ENCODE assay signal across 24 cellular contexts in the genomic region with DNA sequence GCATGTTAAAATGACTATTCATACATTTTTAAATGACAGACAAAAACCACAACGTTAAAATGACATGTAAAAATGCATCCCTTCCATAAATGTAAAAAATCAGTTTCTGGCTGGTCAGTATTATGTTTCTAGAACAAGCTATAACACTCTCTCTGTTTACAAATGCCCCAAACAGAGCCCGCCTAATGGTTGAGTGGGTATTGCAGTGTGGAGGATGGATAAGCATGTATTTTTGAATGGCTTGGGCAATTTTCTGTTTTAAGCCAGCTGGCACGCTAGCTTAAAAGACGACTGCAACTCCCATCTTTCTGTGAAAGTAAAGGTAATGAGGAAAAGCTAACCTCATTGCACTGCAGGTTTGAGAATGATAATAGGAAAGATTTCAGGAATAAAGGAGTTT.
DNase-seq lines count a peak whose midpoint lies in the region; ATAC-seq, FAIRE-seq and TF ChIP-seq lines count a peak whose summit lies in the region.
"Had no signal": no experiment of that assay in that cellular context is flagged by ENCODE, and none has a peak within 500 bp of the region (broad histone marks: within the 10 kb centered on the region; RNA-seq: fewer than 3 reads in every experiment).

No MANE protein-coding gene starts in this region.

- no peak overlapping the region for H2BK12ac ChIP-seq in H1 (ENCODE audit: low read depth, low read length)

- no peak overlapping the region for H4K91ac ChIP-seq in H1 (replicated peaks; ENCODE audit: insufficient read length, low read length)

- no peak overlapping the region for H2BK120ac ChIP-seq in H1 (replicated peaks; ENCODE audit: low read depth, low read length)

- no peak overlapping the region for H2BK15ac ChIP-seq in H1 (ENCODE audit: low read length)

- H3K14ac ChIP-seq in H1 (ENCODE audit: insufficient read length): no peak overlapping the region

- ATAC-seq in A549 (peak; percentile 39 to 46; a peak in 2 of 6 replicates), omental fat pad (ENCODE audit: low FRiP score) (no peak)
- no peak for ATAC-seq in stimulated activated naive B cell treated with anti-CD40 and anti-IgM and Interleukin-4, amounts not matched to agents 10 μg/mL and 1 μg/mL and 100 μg/mL, for 72 hours (replicated peaks)
- ATAC-seq: CD8-positive, alpha-beta T cell; HCT116; Right ventricle myocardium inferior; SK-N-SH treated with all-trans-retinoic acid at 6 μM for 48 hours; T-helper 17 cell had no signal

- no peaks in the 10 kb centered on the region for H3K27me3 ChIP-seq in H1 (replicated peaks in 1 of 4; ENCODE audit: control insufficient read depth in 3 of 4, extremely low read depth in 1 of 4, insufficient read depth in 3 of 4, low read length in 3 of 4)
- H3K27me3 ChIP-seq: SJCRH30 had no signal

- no peak overlapping the region for H3K18ac ChIP-seq in H1 (ENCODE audit: extremely low read depth, low read length)

- no peak overlapping the region for H4K8ac ChIP-seq in H1 (ENCODE audit: extremely low read depth, insufficient read depth, low read length)

- no peak overlapping the region for H3K4me3 Mint-ChIP-seq in stimulated activated naive B cell treated with anti-CD40 and anti-IgM and Interleukin-4, amounts not matched to agents 10 μg/mL and 1 μg/mL and 100 μg/mL, for 72 hours
- H3K4me3 Mint-ChIP-seq: B cell; CD8-positive, alpha-beta T cell; T-helper 17 cell had no signal

- H3K23ac ChIP-seq in H1 (ENCODE audit: insufficient read length): no peak overlapping the region

- CTCF ChIA-PET in A549 (lab: Yijun Ruan, JAX) (interaction anchor here (0.7 to 2.0 kb wide), 2 partner anchors 250 to 254 kb away, joined by 3 to 6 read pairs; no protein-coding TSS in a partner anchor), H1 (lab: Charles Lee; ENCODE audit: partially characterized antibody) (interaction anchor here (1.2 to 1.7 kb wide), 3 partner anchors 13 to 112 kb away, joined by 3 to 5 read pairs (median 3); no protein-coding TSS in a partner anchor)

- no peak overlapping the region for H3K27ac ChIP-seq in A549
- H3K27ac ChIP-seq in H1 (ENCODE audit: low read depth, low read length): no peak overlapping the region
- H3K27ac ChIP-seq: C4-2B, PC-9, SJCRH30 had no signal

- no peak overlapping the region for H3K27ac Mint-ChIP-seq in stimulated activated naive B cell treated with anti-CD40 and anti-IgM and Interleukin-4, amounts not matched to agents 10 μg/mL and 1 μg/mL and 100 μg/mL, for 72 hours
- H3K27ac Mint-ChIP-seq: B cell; CD8-positive, alpha-beta T cell; T-helper 17 cell had no signal

- H3K9me3 Mint-ChIP-seq in stimulated activated naive B cell treated with anti-CD40 and anti-IgM and Interleukin-4, amounts not matched to agents 10 μg/mL and 1 μg/mL and 100 μg/mL, for 72 hours: no peaks in the 10 kb centered on the region
- H3K9me3 Mint-ChIP-seq: CD8-positive, alpha-beta T cell had no signal

- H2AK5ac ChIP-seq in H1 (ENCODE audit: low read depth, low read length): no peak overlapping the region

- no peak overlapping the region for H3K4ac ChIP-seq in H1 (replicated peaks; ENCODE audit: insufficient read length, low read depth, low read length)

- no peak for FAIRE-seq in A549 (lab: Jason Lieb, UNC)
- peak; percentile 19 for FAIRE-seq in H1 (lab: Jason Lieb, UNC)
- FAIRE-seq: A204.1 had no signal

- no peaks in the 10 kb centered on the region for H3K36me3 Mint-ChIP-seq in stimulated activated naive B cell treated with anti-CD40 and anti-IgM and Interleukin-4, amounts not matched to agents 10 μg/mL and 1 μg/mL and 100 μg/mL, for 72 hours
- H3K36me3 Mint-ChIP-seq: CD8-positive, alpha-beta T cell had no signal

- H2AFZ ChIP-seq in H1 (ENCODE audit: low read length): no peak overlapping the region
- H2AFZ ChIP-seq: PC-9 had no signal

- no peak overlapping the region for H3K4me3 ChIP-seq in A549
- no peak overlapping the region for H3K4me3 ChIP-seq in H1 (ENCODE audit: extremely low read depth in 1 of 4, insufficient read depth in 2 of 4, low read depth in 3 of 4, low read length in 4 of 4)
- H3K4me3 ChIP-seq: PC-9, SJCRH30 had no signal

- peaks cover 28% of the 10 kb centered on the region for H3K4me1 ChIP-seq in A549
- H3K4me1 ChIP-seq in H1 (replicated peaks in 1 of 4; ENCODE audit: control insufficient read depth in 3 of 4, insufficient read depth in 4 of 4, low read length in 3 of 4): no peaks in the 10 kb centered on the region; a peak in 1 of 7 replicates
- H3K4me1 ChIP-seq: SJCRH30 had no signal

- H4K5ac ChIP-seq in H1 (ENCODE audit: insufficient read length, low read depth, low read length): no peak overlapping the region

- H3K27me3 Mint-ChIP-seq in stimulated activated naive B cell treated with anti-CD40 and anti-IgM and Interleukin-4, amounts not matched to agents 10 μg/mL and 1 μg/mL and 100 μg/mL, for 72 hours: no peaks in the 10 kb centered on the region
- H3K27me3 Mint-ChIP-seq: B cell had no signal

- WGBS in A549 (ENCODE audit: missing lambda C conversion rate): 92% methylated on average over 4 of the region's 4 CpGs
- 90% methylated on average over 4 of the region's 4 CpGs; no CpG with 5 or more reads in 1 of the 2 experiments for WGBS in H1 (ENCODE audit: extremely low coverage in 1 of 2, insufficient coverage in 1 of 2, insufficient read length in 1 of 2, insufficient replicate concordance in 2 of 2, low coverage in 1 of 2, low lambda C conversion rate in 2 of 2, missing lambda C conversion rate in 1 of 2), 2 experiments

- TF ChIP-seq CTCF in A549 (IDR thresholded peaks at IDR 0.05) (no peak), H1 (IDR thresholded peaks at IDR 0.05; ENCODE audit: control extremely low read depth in 1 of 3, insufficient read depth in 1 of 3, low read depth in 1 of 3, low read length in 3 of 3) (no peak), omental fat pad (IDR thresholded peaks at IDR 0.05) (no peak)

- POLR2A ChIA-PET in A549 (lab: Yijun Ruan, JAX) (interaction anchor here (0.7 kb wide), 1 partner anchor 85 kb away, joined by 3 read pairs; no protein-coding TSS in a partner anchor), H1 (lab: Charles Lee; ENCODE audit: partially characterized antibody) (no interaction called here)

- H3K4me2 ChIP-seq in A549 (no peak overlapping the region), H1 (ENCODE audit: insufficient read depth in 1 of 2, low read depth in 2 of 2, low read length in 2 of 2) (no peak overlapping the region)
- H3K4me2 ChIP-seq: PC-9 had no signal

- no peak overlapping the region for H3K56ac ChIP-seq in H1 (replicated peaks; ENCODE audit: insufficient read length, low read depth, low read length)

- peaks cover 0 to 1% of the 10 kb centered on the region in 2 experiments for H4K20me1 ChIP-seq in H1 (replicated peaks in 1 of 2; ENCODE audit: control insufficient read depth in 1 of 2, insufficient read depth in 2 of 2, low read length in 2 of 2)

- TF ChIP-seq POLR2A in A549 (IDR thresholded peaks at IDR 0.05; ENCODE audit: low read length) (no peak), H1 (IDR thresholded peaks at IDR 0.05; ENCODE audit: control extremely low read depth in 1 of 2, low read depth in 2 of 2, low read length in 2 of 2) (no peak)

- H3K36me3 ChIP-seq in H1 (ENCODE audit: control insufficient read depth in 2 of 4, insufficient read depth in 4 of 4, low read length in 3 of 4): peaks cover 0 to 4% (median 0%) of the 10 kb centered on the region in 4 experiments; a peak in 1 of 8 replicates

- H3K9me3 ChIP-seq in A549 (no peaks in the 10 kb centered on the region), H1 (ENCODE audit: insufficient read depth in 2 of 2, low read depth in 1 of 2, low read length in 1 of 2) (no peaks in the 10 kb centered on the region)
- H3K9me3 ChIP-seq: SJCRH30 had no signal

- no peak overlapping the region for H2BK20ac ChIP-seq in H1 (ENCODE audit: low read length)

- no peaks in the 10 kb centered on the region for H3K4me1 Mint-ChIP-seq in stimulated activated naive B cell treated with anti-CD40 and anti-IgM and Interleukin-4, amounts not matched to agents 10 μg/mL and 1 μg/mL and 100 μg/mL, for 72 hours
- H3K4me1 Mint-ChIP-seq: B cell had no signal

- H3K79me2 ChIP-seq in H1 (ENCODE audit: control insufficient read depth in 1 of 2, insufficient read depth in 2 of 2, low read length in 2 of 2): no peaks in the 10 kb centered on the region

- H3K79me1 ChIP-seq in H1 (ENCODE audit: low read depth, low read length): no peaks in the 10 kb centered on the region

- H3K9ac ChIP-seq in H1 (replicated peaks in 1 of 4; ENCODE audit: extremely low read depth in 1 of 4, low read depth in 3 of 4, low read length in 3 of 4): no peak overlapping the region

- H3K23me2 ChIP-seq in H1 (ENCODE audit: low read depth, low read length): no peaks in the 10 kb centered on the region

- DNase-seq in A549 (ENCODE audit: low read depth in 1 of 2, low spot score in 1 of 2) (no peak), NCI-H1092 (lab: John Stamatoyannopoulos, UW) (peak; percentile 21), NCI-H2227 treated with DMSO at 0.1 percent for 48 hours (lab: John Stamatoyannopoulos, UW) (peak; percentile 16), H1 (ENCODE audit: low read depth in 1 of 2, low spot score in 2 of 2) (no peak), omental fat pad (ENCODE audit: low spot score) (no peak), NCI-H510A treated with DMSO at 0.1 percent for 48 hours (lab: John Stamatoyannopoulos, UW) (no peak), activated T-cell treated with anti-CD3 and anti-CD28 coated beads for 4 hours (no peak)
- no peak for DNase-seq in stimulated activated naive B cell treated with anti-CD40 and anti-IgM and Interleukin-4, amounts not matched to agents 10 μg/mL and 1 μg/mL and 100 μg/mL, for 72 hours
- DNase-seq: CD8-positive, alpha-beta T cell; DMS79 treated with DMSO at 0.1 percent for 48 hours; GF-D8; NCI-H1105; NCI-H1694; NCI-H2029 treated with DMSO at 0.1 percent for 48 hours; NCI-H774; PC-9; SJCRH30; T-helper 17 cell had no signal

- TF ChIP-seq RAD21 in A549 (conservative IDR thresholded peaks at IDR 0.05 in 1 of 2, IDR thresholded peaks at IDR 0.05 in 1 of 2) (no peak), H1 (IDR thresholded peaks at IDR 0.05 in 1 of 2, conservative IDR thresholded peaks at IDR 0.05 in 1 of 2; ENCODE audit: low read depth in 2 of 2, low read length in 2 of 2) (no peak)

- TF ChIP-seq EP300 in A549 (IDR thresholded peaks at IDR 0.05) (no peak), H1 (IDR thresholded peaks at IDR 0.05; ENCODE audit: borderline replicate concordance in 1 of 2, low read depth in 2 of 2, low read length in 2 of 2) (no peak)

- H2BK5ac ChIP-seq in H1 (ENCODE audit: low read depth, low read length): no peak overlapping the region

TF ChIP-seq in A549, 52 proteins besides CTCF, POLR2A, EP300 and RAD21 (continues in another document):
- TF ChIP-seq CBX8 (IDR thresholded peaks at IDR 0.05) (no peak), RFX5 (IDR thresholded peaks at IDR 0.05) (no peak), EHMT2 (IDR thresholded peaks at IDR 0.05; ENCODE audit: low read depth) (no peak), ZSCAN20 (CRISPR knock-in tag; IDR thresholded peaks at IDR 0.05) (no peak), SREBF2 (IDR thresholded peaks at IDR 0.05) (no peak)

TF ChIP-seq in H1, 55 proteins besides CTCF, POLR2A, EP300 and RAD21:
- no peak for TF ChIP-seq SIN3A (conservative IDR thresholded peaks at IDR 0.05 in 1 of 2, IDR thresholded peaks at IDR 0.05 in 1 of 2; ENCODE audit: low read depth in 1 of 2, low read length in 2 of 2)

Comparison
In these comparisons a context has a peak if more than half of its experiments do, and no peak if none do; other contexts are left out.
1. ATAC-seq: peak in A549 (2 of 2); none in omental fat pad (single experiment) and stimulated activated naive B cell treated with anti-CD40 and anti-IgM and Interleukin-4, amounts not matched to agents 10 μg/mL and 1 μg/mL and 100 μg/mL, for 72 hours (0 of 2).
2. DNase-seq: peak in NCI-H1092 (single experiment) and NCI-H2227 treated with DMSO at 0.1 percent for 48 hours (single experiment); none in A549 (0 of 2), H1 (0 of 2), omental fat pad (single experiment), NCI-H510A treated with DMSO at 0.1 percent for 48 hours (single experiment), stimulated activated naive B cell treated with anti-CD40 and anti-IgM and Interleukin-4, amounts not matched to agents 10 μg/mL and 1 μg/mL and 100 μg/mL, for 72 hours (single experiment) and activated T-cell treated with anti-CD3 and anti-CD28 coated beads for 4 hours (single experiment).